In the genomic region with DNA sequence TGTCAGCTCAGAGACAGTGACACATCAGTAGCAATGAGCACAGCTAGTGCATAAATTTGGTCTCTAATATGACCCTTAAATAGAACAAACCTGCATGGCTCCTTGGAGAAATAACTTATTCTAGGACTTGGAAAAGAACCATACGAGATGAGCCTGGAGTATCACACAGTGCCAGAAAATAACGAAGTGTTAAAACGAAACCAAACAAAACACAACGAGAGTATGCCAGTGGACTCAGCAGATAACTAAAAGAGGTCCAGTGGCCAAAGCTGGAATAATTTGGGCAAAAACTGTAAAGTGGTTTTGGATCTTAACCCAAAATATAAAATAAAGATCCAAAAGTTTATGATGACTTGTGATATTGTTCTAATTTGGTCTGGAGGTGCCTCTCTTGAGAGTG, we compare ENCODE assay signal across 1 cellular context.
TF ChIP-seq lines count a peak whose summit lies in the region.

No MANE protein-coding gene starts in this region.

TF ChIP-seq in GM12878, 131 proteins besides CTCF, POLR2A, EP300 and RAD21 (continued from another document):
- TF ChIP-seq, protein P1, sequence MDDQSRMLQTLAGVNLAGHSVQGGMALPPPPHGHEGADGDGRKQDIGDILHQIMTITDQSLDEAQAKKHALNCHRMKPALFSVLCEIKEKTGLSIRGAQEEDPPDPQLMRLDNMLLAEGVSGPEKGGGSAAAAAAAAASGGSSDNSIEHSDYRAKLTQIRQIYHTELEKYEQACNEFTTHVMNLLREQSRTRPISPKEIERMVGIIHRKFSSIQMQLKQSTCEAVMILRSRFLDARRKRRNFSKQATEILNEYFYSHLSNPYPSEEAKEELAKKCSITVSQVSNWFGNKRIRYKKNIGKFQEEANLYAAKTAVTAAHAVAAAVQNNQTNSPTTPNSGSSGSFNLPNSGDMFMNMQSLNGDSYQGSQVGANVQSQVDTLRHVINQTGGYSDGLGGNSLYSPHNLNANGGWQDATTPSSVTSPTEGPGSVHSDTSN (IDR thresholded peaks at IDR 0.05; ENCODE audit: insufficient replicate concordance, low read depth, low read length), result no peak
- no peak for TF ChIP-seq SMAD5 (IDR thresholded peaks at IDR 0.05; ENCODE audit: low read depth)
- TF ChIP-seq, protein P2, sequence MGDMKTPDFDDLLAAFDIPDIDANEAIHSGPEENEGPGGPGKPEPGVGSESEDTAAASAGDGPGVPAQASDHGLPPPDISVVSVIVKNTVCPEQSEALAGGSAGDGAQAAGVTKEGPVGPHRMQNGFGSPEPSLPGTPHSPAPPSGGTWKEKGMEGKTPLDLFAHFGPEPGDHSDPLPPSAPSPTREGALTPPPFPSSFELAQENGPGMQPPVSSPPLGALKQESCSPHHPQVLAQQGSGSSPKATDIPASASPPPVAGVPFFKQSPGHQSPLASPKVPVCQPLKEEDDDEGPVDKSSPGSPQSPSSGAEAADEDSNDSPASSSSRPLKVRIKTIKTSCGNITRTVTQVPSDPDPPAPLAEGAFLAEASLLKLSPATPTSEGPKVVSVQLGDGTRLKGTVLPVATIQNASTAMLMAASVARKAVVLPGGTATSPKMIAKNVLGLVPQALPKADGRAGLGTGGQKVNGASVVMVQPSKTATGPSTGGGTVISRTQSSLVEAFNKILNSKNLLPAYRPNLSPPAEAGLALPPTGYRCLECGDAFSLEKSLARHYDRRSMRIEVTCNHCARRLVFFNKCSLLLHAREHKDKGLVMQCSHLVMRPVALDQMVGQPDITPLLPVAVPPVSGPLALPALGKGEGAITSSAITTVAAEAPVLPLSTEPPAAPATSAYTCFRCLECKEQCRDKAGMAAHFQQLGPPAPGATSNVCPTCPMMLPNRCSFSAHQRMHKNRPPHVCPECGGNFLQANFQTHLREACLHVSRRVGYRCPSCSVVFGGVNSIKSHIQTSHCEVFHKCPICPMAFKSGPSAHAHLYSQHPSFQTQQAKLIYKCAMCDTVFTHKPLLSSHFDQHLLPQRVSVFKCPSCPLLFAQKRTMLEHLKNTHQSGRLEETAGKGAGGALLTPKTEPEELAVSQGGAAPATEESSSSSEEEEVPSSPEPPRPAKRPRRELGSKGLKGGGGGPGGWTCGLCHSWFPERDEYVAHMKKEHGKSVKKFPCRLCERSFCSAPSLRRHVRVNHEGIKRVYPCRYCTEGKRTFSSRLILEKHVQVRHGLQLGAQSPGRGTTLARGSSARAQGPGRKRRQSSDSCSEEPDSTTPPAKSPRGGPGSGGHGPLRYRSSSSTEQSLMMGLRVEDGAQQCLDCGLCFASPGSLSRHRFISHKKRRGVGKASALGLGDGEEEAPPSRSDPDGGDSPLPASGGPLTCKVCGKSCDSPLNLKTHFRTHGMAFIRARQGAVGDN (IDR thresholded peaks at IDR 0.05), result no peak
- TF ChIP-seq IRF4 (IDR thresholded peaks at IDR 0.05; ENCODE audit: low read depth, low read length), result no peak
- TF ChIP-seq, protein P3, sequence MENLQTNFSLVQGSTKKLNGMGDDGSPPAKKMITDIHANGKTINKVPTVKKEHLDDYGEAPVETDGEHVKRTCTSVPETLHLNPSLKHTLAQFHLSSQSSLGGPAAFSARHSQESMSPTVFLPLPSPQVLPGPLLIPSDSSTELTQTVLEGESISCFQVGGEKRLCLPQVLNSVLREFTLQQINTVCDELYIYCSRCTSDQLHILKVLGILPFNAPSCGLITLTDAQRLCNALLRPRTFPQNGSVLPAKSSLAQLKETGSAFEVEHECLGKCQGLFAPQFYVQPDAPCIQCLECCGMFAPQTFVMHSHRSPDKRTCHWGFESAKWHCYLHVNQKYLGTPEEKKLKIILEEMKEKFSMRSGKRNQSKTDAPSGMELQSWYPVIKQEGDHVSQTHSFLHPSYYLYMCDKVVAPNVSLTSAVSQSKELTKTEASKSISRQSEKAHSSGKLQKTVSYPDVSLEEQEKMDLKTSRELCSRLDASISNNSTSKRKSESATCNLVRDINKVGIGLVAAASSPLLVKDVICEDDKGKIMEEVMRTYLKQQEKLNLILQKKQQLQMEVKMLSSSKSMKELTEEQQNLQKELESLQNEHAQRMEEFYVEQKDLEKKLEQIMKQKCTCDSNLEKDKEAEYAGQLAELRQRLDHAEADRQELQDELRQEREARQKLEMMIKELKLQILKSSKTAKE (IDR thresholded peaks at IDR 0.05; ENCODE audit: low read depth, poor library complexity, severe bottlenecking), result no peak
- no peak for TF ChIP-seq ZNF217 (IDR thresholded peaks at IDR 0.05)
- TF ChIP-seq CREM (IDR thresholded peaks at IDR 0.05; ENCODE audit: low read depth), result no peak
- TF ChIP-seq ZZZ3 (IDR thresholded peaks at IDR 0.05; ENCODE audit: control insufficient read depth, insufficient read length, low read depth), result no peak
- no peak for TF ChIP-seq MXI1 (IDR thresholded peaks at IDR 0.05; ENCODE audit: low read depth, low read length)
